ENCODE assay signal across 8 cellular contexts in the genomic region with DNA sequence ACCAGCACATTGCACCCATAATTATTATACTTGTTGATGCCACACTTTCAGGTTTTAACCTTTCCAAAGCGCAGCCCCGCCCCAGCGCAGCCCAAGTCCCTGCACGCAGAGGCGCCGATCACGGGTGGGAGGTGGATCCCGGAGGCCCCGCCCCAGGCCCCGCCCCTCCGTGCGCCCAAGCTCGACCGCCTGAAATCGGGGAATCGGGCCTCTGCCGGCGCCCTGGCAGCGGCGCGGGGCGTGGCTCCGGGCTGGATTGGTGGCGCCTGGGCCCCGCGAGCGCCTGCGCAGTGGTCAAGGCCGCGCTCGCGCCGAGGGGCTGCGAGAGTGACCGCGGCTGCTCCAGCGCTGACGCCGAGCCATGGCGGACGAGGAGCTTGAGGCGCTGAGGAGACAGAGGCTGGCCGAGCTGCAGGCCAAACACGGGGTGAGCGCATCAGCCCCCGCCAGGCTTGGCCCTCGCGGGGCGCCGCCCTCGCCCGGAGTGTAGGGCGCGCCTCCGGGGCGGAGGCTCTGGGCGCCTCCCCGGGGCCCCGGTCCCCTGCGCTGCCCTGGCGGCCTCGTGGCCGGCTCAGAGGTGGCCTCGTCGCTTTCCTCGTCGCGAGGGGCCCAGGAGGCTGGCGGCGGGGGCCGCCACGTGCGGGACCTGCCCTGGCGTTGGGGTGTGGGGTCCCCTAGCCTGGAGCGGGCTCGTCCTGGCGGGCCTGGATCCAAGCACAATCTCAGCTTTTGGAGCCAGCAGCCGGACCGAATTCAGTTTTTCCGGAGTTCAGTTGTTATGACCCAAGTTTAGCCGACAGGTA.
A peak's percentile ranks its signal among the peaks of the same experiment; 100 is the strongest.
DNase-seq lines count a peak whose midpoint lies in the region; ATAC-seq lines count a peak whose summit lies in the region.

Gene PDCD5 (plus strand): TSS at position 290 of the 803 bp plus-strand sequence. CDS start 72 bp downstream, at position 362.

- ATAC-seq in GM19351 (IDR thresholded peaks at IDR 0.05; ENCODE audit: unreplicated experiment) (peak; percentile 88), HG03520 (IDR thresholded peaks at IDR 0.05; ENCODE audit: unreplicated experiment) (peak; percentile 82)

- DNase-seq in C1 segment of cervical spinal cord (lab: John Stamatoyannopoulos, UW) = peak; percentile 46 to 96 (median 90)
- peak; percentile 94 for DNase-seq in NCI-H526 treated with DMSO at 0.1 percent for 48 hours (lab: John Stamatoyannopoulos, UW)
- peak; percentile 96 for DNase-seq in activated CD4-positive, alpha-beta T cell treated with anti-CD3 and anti-CD28 coated beads, Interleukin-2, amount 50 U/mL, for 1 hour
- peak; percentile 38 for DNase-seq in cortex of kidney (lab: John Stamatoyannopoulos, UW)
- DNase-seq in left kidney (ENCODE audit: low read depth, low spot score) = peak; percentile 99
- DNase-seq in stimulated activated CD4-positive, alpha-beta T cell treated with anti-CD3 and anti-CD28 coated beads, Interleukin-1b, Interleukin-23, amount 100 ng/mL, for 48 hours = peak; percentile 96

Comparison
In these comparisons a context has a peak if more than half of its experiments do, and no peak if none do; other contexts are left out.
1. Peak in every context shown above with its lines: DNase-seq and ATAC-seq.
2. DNase-seq: peak in every context shown above with its lines; median percentile 99 in left kidney; 96 in activated CD4-positive, alpha-beta T cell treated with anti-CD3 and anti-CD28 coated beads, Interleukin-2, amount 50 U/mL, for 1 hour; 96 in stimulated activated CD4-positive, alpha-beta T cell treated with anti-CD3 and anti-CD28 coated beads, Interleukin-1b, Interleukin-23, amount 100 ng/mL, for 48 hours; 94 in NCI-H526 treated with DMSO at 0.1 percent for 48 hours; 90 in C1 segment of cervical spinal cord; 38 in cortex of kidney.